Comparison of ENCODE assay signal across 1 cellular context in genomic region chr11:66112041-66112491, GRCh38.
TF ChIP-seq lines count a peak whose summit lies in the region.

No MANE protein-coding gene starts in this region.

TF ChIP-seq in GM23338, 12 proteins besides CTCF, POLR2A, EP300 and RAD21:
- TF ChIP-seq ZNF462 (CRISPR knock-in tag; IDR thresholded peaks at IDR 0.05) (peak; percentile 77), ZNF331 (CRISPR knock-in tag; IDR thresholded peaks at IDR 0.05; ENCODE audit: low read depth) (no peak)
TF ChIP-seq in GM23338: peak in this region for 1.
